8 cellular contexts compared by ENCODE assay signal in the genomic region with DNA sequence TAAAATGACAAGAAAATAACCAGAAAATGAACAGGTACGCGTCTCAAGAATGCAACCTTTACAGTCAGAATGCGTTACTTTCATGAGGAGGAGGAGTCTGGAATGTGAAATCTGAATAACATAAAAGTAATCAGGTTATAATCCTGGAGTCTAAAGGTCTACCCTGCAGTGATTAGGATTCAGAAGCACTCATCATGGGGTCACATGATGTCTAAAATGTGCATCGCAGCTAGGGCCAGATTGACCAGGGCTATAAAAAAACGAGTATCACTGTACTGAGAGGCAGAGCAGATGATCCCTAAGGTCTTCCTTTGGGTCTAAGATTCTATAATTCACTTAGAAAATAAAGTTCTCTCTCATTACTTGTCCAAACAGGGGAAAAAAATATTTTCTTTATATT.
"Had no signal": no experiment of that assay in that cellular context is flagged by ENCODE, and none has a peak within 500 bp of the region (broad histone marks: within the 10 kb centered on the region; RNA-seq: fewer than 3 reads in every experiment).

No MANE protein-coding gene starts in this region.

- ATAC-seq: GM23338 had no signal

- H3K27ac Mint-ChIP-seq: GM23338, H9 had no signal

- DNase-seq: H9, HCEC 1CT, IMR-90, KBM-7 had no signal

- H3K9me3 Mint-ChIP-seq: GM23338, H9 had no signal

- H3K4me3 ChIP-seq: GM23338 had no signal

- H3K4me3 Mint-ChIP-seq: GM23338, H9 had no signal

- FAIRE-seq: H1, H54, HTR-8/SVneo had no signal

- H3K4me2 ChIP-seq: GM23338 had no signal

- H3K4me1 Mint-ChIP-seq: GM23338, H9 had no signal
